Comparison of ENCODE assay signal across 8 cellular contexts in genomic region chr5:88140863-88141694, GRCh38.
DNase-seq lines count a peak whose midpoint lies in the region; TF ChIP-seq lines count a peak whose summit lies in the region.

No MANE protein-coding gene starts in this region.

- H3K4me3 ChIP-seq in H7 (ENCODE audit: insufficient read depth, low read depth, low read length), result peak overlapping the region; percentile 44
- H3K4me3 ChIP-seq in LNCaP clone FGC (ENCODE audit: low read depth, low read length), result no peak overlapping the region

- H3K27me3 Mint-ChIP-seq in activated T-helper 2 cell treated with anti-CD3 and anti-CD28 coated beads, Interferon-gamma antibody, Interleukin-2, Interleukin-4, amounts not matched to agents 10 μg/mL and 5 μg/mL and 100 μg/mL, durations not matched to agents 14 hours and 24 hours and 36 hours (ENCODE audit: low read depth), result peaks cover 37% of the 10 kb centered on the region
- H3K27me3 Mint-ChIP-seq in nephron (ENCODE audit: low read depth), result peaks cover 10% of the 10 kb centered on the region

- DNase-seq in ELF-1 (ENCODE audit: low read depth, low spot score) (peak; percentile 100), H7 (peak; percentile 93), LNCaP clone FGC (ENCODE audit: low read depth) (peak; percentile 92), RKO (ENCODE audit: low spot score) (peak; percentile 91), fibroblast of the conjunctiva (ENCODE audit: low read depth) (peak; percentile 90)
- DNase-seq in activated T-helper 2 cell treated with anti-CD3 and anti-CD28 coated beads, Interferon-gamma antibody, Interleukin-2, Interleukin-4, amounts not matched to agents 10 μg/mL and 5 μg/mL and 100 μg/mL, durations not matched to agents 14 hours and 24 hours and 36 hours (ENCODE audit: low spot score), result peak; percentile 94
- peak; percentile 16 to 56 (median 46) for DNase-seq in stimulated activated naive CD4-positive, alpha-beta T cell (lab: John Stamatoyannopoulos, UW)

- peaks cover 47% of the 10 kb centered on the region for H3K27me3 ChIP-seq in H7 (ENCODE audit: control insufficient read depth, insufficient read depth, low read length)

- H3K4me1 Mint-ChIP-seq in activated T-helper 2 cell treated with anti-CD3 and anti-CD28 coated beads, Interferon-gamma antibody, Interleukin-2, Interleukin-4, amounts not matched to agents 10 μg/mL and 5 μg/mL and 100 μg/mL, durations not matched to agents 14 hours and 24 hours and 36 hours (ENCODE audit: low read depth), result peaks cover 21% of the 10 kb centered on the region
- no peaks in the 10 kb centered on the region for H3K4me1 Mint-ChIP-seq in nephron

- H3K9me3 Mint-ChIP-seq in activated T-helper 2 cell treated with anti-CD3 and anti-CD28 coated beads, Interferon-gamma antibody, Interleukin-2, Interleukin-4, amounts not matched to agents 10 μg/mL and 5 μg/mL and 100 μg/mL, durations not matched to agents 14 hours and 24 hours and 36 hours, result no peaks in the 10 kb centered on the region
- H3K9me3 Mint-ChIP-seq in nephron, result no peaks in the 10 kb centered on the region

- TF ChIP-seq CTCF in LNCaP clone FGC (IDR thresholded peaks at IDR 0.05; ENCODE audit: control insufficient read depth, extremely low read depth, insufficient read depth), result peak; percentile 73
- peak; percentile 71 to 76 (median 72) for TF ChIP-seq CTCF in nephron (IDR thresholded peaks at IDR 0.05; ENCODE audit: unreplicated experiment in 3 of 3)

- no peak overlapping the region for H3K27ac Mint-ChIP-seq in activated T-helper 2 cell treated with anti-CD3 and anti-CD28 coated beads, Interferon-gamma antibody, Interleukin-2, Interleukin-4, amounts not matched to agents 10 μg/mL and 5 μg/mL and 100 μg/mL, durations not matched to agents 14 hours and 24 hours and 36 hours
- no peak overlapping the region for H3K27ac Mint-ChIP-seq in nephron

- intact Hi-C loops in activated T-helper 2 cell treated with anti-CD3 and anti-CD28 coated beads, Interferon-gamma antibody, Interleukin-2, Interleukin-4, amounts not matched to agents 10 μg/mL and 5 μg/mL and 100 μg/mL, durations not matched to agents 14 hours and 24 hours and 36 hours (cut with micrococcal nuclease), result loop anchor here (1.0 to 10.0 kb wide), 5 partner anchors 111 to 744 kb away; partner anchors contain the start of genes MEF2C and TMEM161B

- H3K36me3 ChIP-seq in H7 (replicated peaks; ENCODE audit: control insufficient read depth, insufficient read depth, low read length), result no peaks in the 10 kb centered on the region

- H3K36me3 Mint-ChIP-seq in activated T-helper 2 cell treated with anti-CD3 and anti-CD28 coated beads, Interferon-gamma antibody, Interleukin-2, Interleukin-4, amounts not matched to agents 10 μg/mL and 5 μg/mL and 100 μg/mL, durations not matched to agents 14 hours and 24 hours and 36 hours (ENCODE audit: low read depth), result peaks cover 3% of the 10 kb centered on the region
- no peaks in the 10 kb centered on the region for H3K36me3 Mint-ChIP-seq in nephron (ENCODE audit: low read depth)

- no peak overlapping the region for H3K4me3 Mint-ChIP-seq in activated T-helper 2 cell treated with anti-CD3 and anti-CD28 coated beads, Interferon-gamma antibody, Interleukin-2, Interleukin-4, amounts not matched to agents 10 μg/mL and 5 μg/mL and 100 μg/mL, durations not matched to agents 14 hours and 24 hours and 36 hours (ENCODE audit: low read depth)
- no peak overlapping the region for H3K4me3 Mint-ChIP-seq in nephron

Comparison
In these comparisons a context has a peak if more than half of its experiments do, and no peak if none do; other contexts are left out.
1. DNase-seq: peak in every context shown above with its lines; median percentile 100 in ELF-1; 94 in activated T-helper 2 cell treated with anti-CD3 and anti-CD28 coated beads, Interferon-gamma antibody, Interleukin-2, Interleukin-4, amounts not matched to agents 10 μg/mL and 5 μg/mL and 100 μg/mL, durations not matched to agents 14 hours and 24 hours and 36 hours; 93 in H7; 92 in LNCaP clone FGC; 91 in RKO; 90 in fibroblast of the conjunctiva; 46 in stimulated activated naive CD4-positive, alpha-beta T cell.